In the genomic region with DNA sequence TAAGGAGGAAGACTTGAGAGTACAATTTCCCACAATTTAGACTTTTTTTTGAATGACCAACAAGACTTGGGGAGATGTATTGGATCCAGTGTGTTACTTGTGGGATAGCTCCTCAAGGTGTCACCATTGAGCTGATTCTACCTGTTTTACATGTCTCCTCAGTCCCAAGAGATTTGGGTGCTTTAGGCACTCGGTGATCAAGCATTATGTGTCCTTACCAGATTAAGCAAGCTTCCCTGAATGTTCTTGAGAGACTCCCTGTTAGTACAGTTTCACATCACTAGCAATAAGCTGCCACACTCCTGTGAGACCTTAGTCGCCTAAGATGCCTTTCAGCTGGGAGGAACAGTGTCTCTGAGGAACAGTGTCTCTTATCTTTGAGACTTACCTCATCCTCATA, we compare ENCODE assay signal across 8 cellular contexts.
DNase-seq lines count a peak whose midpoint lies in the region; ATAC-seq and TF ChIP-seq lines count a peak whose summit lies in the region.

No MANE protein-coding gene starts in this region.

- H3K27me3 ChIP-seq in AG04450 (ENCODE audit: control insufficient read depth, insufficient read depth, low read length) (no peaks in the 10 kb centered on the region), RWPE2 (ENCODE audit: insufficient read depth, poor library complexity, severe bottlenecking) (no peaks in the 10 kb centered on the region), hepatocyte (no peaks in the 10 kb centered on the region)

- POLR2A ChIA-PET in AG04450 (lab: Yijun Ruan, JAX) = no interaction called here

- H3K36me3 ChIP-seq in RWPE2 (ENCODE audit: low read depth) = no peaks in the 10 kb centered on the region
- H3K36me3 ChIP-seq in hepatocyte (replicated peaks; ENCODE audit: insufficient read depth, low read depth) = no peaks in the 10 kb centered on the region

- no peak overlapping the region for H3K27ac ChIP-seq in AG04450 (ENCODE audit: low read depth, low read length)
- no peak overlapping the region for H3K27ac ChIP-seq in RWPE2 (ENCODE audit: poor library complexity, severe bottlenecking)
- H3K27ac ChIP-seq in hepatocyte = no peak overlapping the region

- H3K9me2 ChIP-seq in hepatocyte (replicated peaks; ENCODE audit: insufficient read depth) = no peaks in the 10 kb centered on the region

- no peak overlapping the region for H3K4me2 ChIP-seq in hepatocyte

- DNase-seq in AG04450 (ENCODE audit: low read depth, low spot score) (peak; percentile 55), HS-27A (ENCODE audit: low read depth) (peak; percentile 70), RWPE2 (ENCODE audit: low spot score) (no peak), hepatocyte (ENCODE audit: low spot score) (peak; percentile 41), activated gamma-delta T cell (lab: John Stamatoyannopoulos, UW) (no peak), 8988T (no peak)

- peak; percentile 67 for TF ChIP-seq CTCF in AG04450 (IDR thresholded peaks at IDR 0.05; ENCODE audit: low read depth, low read length)
- TF ChIP-seq CTCF in RWPE2 (IDR thresholded peaks at IDR 0.05; ENCODE audit: poor library complexity, severe bottlenecking) = peak; percentile 73
- TF ChIP-seq CTCF in hepatocyte (IDR thresholded peaks at IDR 0.05; ENCODE audit: poor library complexity) = peak; percentile 49

- no peak overlapping the region for H3K4me3 ChIP-seq in AG04450 (ENCODE audit: low read depth, low read length)
- H3K4me3 ChIP-seq in RWPE2 (ENCODE audit: severe bottlenecking) = no peak overlapping the region
- H3K4me3 ChIP-seq in hepatocyte = no peak overlapping the region

- CTCF ChIA-PET in AG04450 (lab: Charles Lee) = interaction anchor here (0.6 to 2.1 kb wide), 12 partner anchors 10 to 1551 kb away, joined by 3 to 11 read pairs (median 3); no protein-coding TSS in a partner anchor

- H4K20me1 ChIP-seq in hepatocyte (ENCODE audit: insufficient read depth, poor library complexity, severe bottlenecking) = no peaks in the 10 kb centered on the region

- no peaks in the 10 kb centered on the region for H3K79me2 ChIP-seq in hepatocyte

- no peak overlapping the region for H2AFZ ChIP-seq in hepatocyte

- WGBS in hepatocyte (ENCODE audit: low lambda C conversion rate, missing lambda C conversion rate) = 11% methylated on average over 2 of the region's 2 CpGs

- no peaks in the 10 kb centered on the region for H3K9me3 ChIP-seq in AG04450 (ENCODE audit: control insufficient read depth, insufficient read depth, low read length)
- no peaks in the 10 kb centered on the region for H3K9me3 ChIP-seq in RWPE2 (ENCODE audit: severe bottlenecking)
- H3K9me3 ChIP-seq in hepatocyte (ENCODE audit: low read depth) = no peaks in the 10 kb centered on the region

- peaks cover 20% of the 10 kb centered on the region for H3K4me1 ChIP-seq in RWPE2 (ENCODE audit: insufficient read depth, poor library complexity, severe bottlenecking)
- H3K4me1 ChIP-seq in hepatocyte (ENCODE audit: insufficient read depth) = no peaks in the 10 kb centered on the region

- ATAC-seq in GM18870 (IDR thresholded peaks at IDR 0.05; ENCODE audit: unreplicated experiment) = peak; percentile 81
- ATAC-seq in RWPE2 (ENCODE audit: low read depth) = peak; percentile 66
- no peak for ATAC-seq in HG03025 (IDR thresholded peaks at IDR 0.05; ENCODE audit: low FRiP score, unreplicated experiment)

Comparison
In these comparisons a context has a peak if more than half of its experiments do, and no peak if none do; other contexts are left out.
1. DNase-seq: peak in AG04450 (single experiment), HS-27A (single experiment) and hepatocyte (single experiment); none in RWPE2 (single experiment), activated gamma-delta T cell (single experiment) and 8988T (single experiment).
2. Peak in every context shown above with its lines, with median percentiles within 50 percentile points of each other: CTCF ChIP-seq.